Comparison of ENCODE assay signal across 6 cellular contexts in genomic region chr16:55154261-55154660, GRCh38.
"Had no signal": no experiment of that assay in that cellular context is flagged by ENCODE, and none has a peak within 500 bp of the region (broad histone marks: within the 10 kb centered on the region; RNA-seq: fewer than 3 reads in every experiment).

No MANE protein-coding gene starts in this region.

- DNase-seq: H9, HCEC 1CT, IMR-90, KG1 had no signal

- H3K27ac Mint-ChIP-seq: GM23338, H9 had no signal

- H3K4me2 ChIP-seq: GM23338 had no signal

- H3K4me3 ChIP-seq: GM23338, K562 had no signal

- H3K4me3 Mint-ChIP-seq: GM23338, H9 had no signal

- ATAC-seq: GM23338, K562 had no signal
